In genomic region chr10:511101-511848, GRCh38 we compare ENCODE assay signal across 8 cellular contexts.
DNase-seq lines count a peak whose midpoint lies in the region; ATAC-seq and TF ChIP-seq lines count a peak whose summit lies in the region.

No MANE protein-coding gene starts in this region.

- peak; percentile 91 for DNase-seq in Daoy (ENCODE audit: low read depth)
- DNase-seq in NCI-H345 (lab: John Stamatoyannopoulos, UW): peak; percentile 88
- DNase-seq in activated CD4-positive, alpha-beta T cell treated with anti-CD3 and anti-CD28 coated beads for 4 hours: peak; percentile 70 to 80
- peak; percentile 95 for DNase-seq in chondrocyte (ENCODE audit: low spot score)
- peak; percentile 91 to 94 for DNase-seq in left colon
- peak; percentile 72 to 83 for DNase-seq in stimulated activated CD4-positive, alpha-beta T cell treated with anti-CD3 and anti-CD28 coated beads, Interleukin-1b, Interleukin-23, amount 100 ng/mL, for 4 hours (ENCODE audit: low read depth in 2 of 2)
- DNase-seq in GF-D8 (lab: John Stamatoyannopoulos, UW): no peak

- peaks cover 18% of the 10 kb centered on the region for H3K4me1 Mint-ChIP-seq in chondrocyte (ENCODE audit: low read depth)

- intact Hi-C loops in left colon (cut with DNase I, micrococcal nuclease): no loop called here

- H3K27me3 Mint-ChIP-seq in chondrocyte (ENCODE audit: low read depth): no peaks in the 10 kb centered on the region

- peaks cover 1% of the 10 kb centered on the region for H3K36me3 Mint-ChIP-seq in chondrocyte (ENCODE audit: low read depth)

- no peaks in the 10 kb centered on the region for H3K9me3 Mint-ChIP-seq in chondrocyte (ENCODE audit: low read depth)

- peak; percentile 59 for ATAC-seq in HG02798 (IDR thresholded peaks at IDR 0.05; ENCODE audit: poor library complexity, unreplicated experiment)
- ATAC-seq in left colon: peak; percentile 88

- TF ChIP-seq CTCF in chondrocyte (IDR thresholded peaks at IDR 0.05): peak; percentile 97

- no peak overlapping the region for H3K4me3 Mint-ChIP-seq in chondrocyte (ENCODE audit: unreplicated experiment)

- H3K27ac Mint-ChIP-seq in chondrocyte (ENCODE audit: unreplicated experiment): peak overlapping the region; percentile 61
